In the genomic region with DNA sequence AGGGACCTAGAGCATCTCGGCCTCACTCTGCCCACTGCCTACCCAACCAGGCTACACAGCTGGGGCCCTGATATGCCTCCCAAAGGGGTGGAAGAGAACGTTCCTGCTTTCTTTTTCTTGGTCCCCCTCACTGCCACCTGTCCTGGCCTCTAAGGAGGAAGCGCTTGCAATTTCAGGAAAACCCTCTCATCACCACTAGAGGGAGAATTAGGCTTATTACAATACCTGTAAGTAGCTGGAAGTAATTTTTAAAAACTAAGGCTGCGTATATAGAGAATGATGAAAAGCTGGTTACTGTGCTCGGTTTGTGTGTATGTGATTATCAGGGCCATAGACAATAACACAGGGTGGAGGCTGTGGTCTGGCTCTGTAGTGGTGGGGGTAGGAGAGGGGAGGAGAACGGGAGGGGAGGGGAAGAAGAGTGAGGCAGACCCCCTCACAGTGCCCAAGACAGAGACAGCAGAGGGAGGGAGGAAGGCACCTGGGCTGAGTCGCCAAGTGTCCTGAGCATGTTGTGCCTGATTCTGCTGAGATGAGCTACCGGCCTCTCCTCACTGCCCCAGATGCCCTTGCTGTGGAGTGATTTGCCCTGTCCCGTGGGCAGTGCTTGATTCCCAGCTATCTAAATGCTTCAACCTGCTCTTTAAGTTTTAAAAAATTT, we compare ENCODE assay signal across 9 cellular contexts. TPM values are rescaled to one million over a fixed set of nuclear protein-coding genes. Genes with fewer than 3 reads are reported as not detected.
A peak's percentile ranks its signal among the peaks of the same experiment; 100 is the strongest.
DNase-seq lines count a peak whose midpoint lies in the region; ATAC-seq and TF ChIP-seq lines count a peak whose summit lies in the region.
"Had no signal": no experiment of that assay in that cellular context is flagged by ENCODE, and none has a peak within 500 bp of the region (broad histone marks: within the 10 kb centered on the region; RNA-seq: fewer than 3 reads in every experiment).

No MANE protein-coding gene starts in this region.

- peaks cover 14% of the 10 kb centered on the region for H3K9me3 ChIP-seq in mucosa of descending colon

- ATAC-seq in WTC11 (peak; percentile 55), mucosa of descending colon (no peak), HG03175 (IDR thresholded peaks at IDR 0.05; ENCODE audit: unreplicated experiment) (no peak)

- peaks cover 44% of the 10 kb centered on the region for H3K27me3 Mint-ChIP-seq in WTC11 (ENCODE audit: low read depth)
- H3K27me3 Mint-ChIP-seq in neural crest cell (ENCODE audit: low read depth): peaks cover 39% of the 10 kb centered on the region

- peaks cover 7% of the 10 kb centered on the region for H3K4me1 Mint-ChIP-seq in WTC11
- peaks cover 24% of the 10 kb centered on the region for H3K4me1 Mint-ChIP-seq in neural crest cell

- CTCF ChIA-PET in WTC11 (lab: Charles Lee): interaction anchor here (0.6 to 5.4 kb wide), 34 partner anchors 10 to 1040 kb away, joined by 3 to 78 read pairs (median 3); no protein-coding TSS in a partner anchor

- H3K36me3 ChIP-seq in mucosa of descending colon (ENCODE audit: low read depth): no peaks in the 10 kb centered on the region

- H3K4me3 ChIP-seq in mucosa of descending colon: no peak overlapping the region

- no peak overlapping the region for H3K27ac Mint-ChIP-seq in WTC11
- H3K27ac Mint-ChIP-seq in neural crest cell (ENCODE audit: unreplicated experiment): no peak overlapping the region
- H3K27ac Mint-ChIP-seq: dendritic cell treated with granulocyte-macrophage colony-stimulating factor and Interleukin-4, amounts not matched to agents 40 ng/mL and 50 ng/mL, for 4 days had no signal

- peak; percentile 51 for TF ChIP-seq CTCF in WTC11 (IDR thresholded peaks at IDR 0.05)
- peak; percentile 72 for TF ChIP-seq CTCF in neural crest cell (conservative IDR thresholded peaks at IDR 0.05)
- no peak for TF ChIP-seq CTCF in mucosa of descending colon (IDR thresholded peaks at IDR 0.05)

- POLR2A ChIA-PET in WTC11 (lab: Charles Lee): no interaction called here

- DNase-seq in DMS53 treated with DMSO at 0.1 percent for 48 hours (lab: John Stamatoyannopoulos, UW; ENCODE audit: unreplicated experiment) (peak; percentile 18), NCI-H1048 (lab: John Stamatoyannopoulos, UW) (peak; percentile 26), WTC11 (ENCODE audit: low spot score) (peak; percentile 40), neural crest cell (ENCODE audit: low read depth, low spot score) (no peak), mucosa of descending colon (no peak), activated T-cell treated with anti-CD3 and anti-CD28 coated beads for 4 hours (no peak)
- DNase-seq in stimulated activated CD4-positive, alpha-beta T cell treated with anti-CD3 and anti-CD28 coated beads, Interleukin-4, amount 100 ng/mL, for 1 hour: no peak

- H3K36me3 Mint-ChIP-seq in WTC11: no peaks in the 10 kb centered on the region
- H3K36me3 Mint-ChIP-seq in neural crest cell (ENCODE audit: low read depth): no peaks in the 10 kb centered on the region

- intact Hi-C loops in mucosa of descending colon (cut with DNase I, micrococcal nuclease): no loop called here

- H3K9me3 Mint-ChIP-seq in WTC11 (no peaks in the 10 kb centered on the region), neural crest cell (no peaks in the 10 kb centered on the region)
- H3K9me3 Mint-ChIP-seq: dendritic cell treated with granulocyte-macrophage colony-stimulating factor and Interleukin-4, amounts not matched to agents 40 ng/mL and 50 ng/mL, for 4 days had no signal

- peak overlapping the region; percentile 18; the same call in 1 of the 2 replicates for H3K4me3 Mint-ChIP-seq in WTC11
- H3K4me3 Mint-ChIP-seq in neural crest cell: peak overlapping the region; percentile 78
- H3K4me3 Mint-ChIP-seq: dendritic cell treated with granulocyte-macrophage colony-stimulating factor and Interleukin-4, amounts not matched to agents 40 ng/mL and 50 ng/mL, for 4 days had no signal

- no peaks in the 10 kb centered on the region for H3K4me1 ChIP-seq in mucosa of descending colon (ENCODE audit: low read depth)

TF ChIP-seq in WTC11, 78 proteins besides CTCF, POLR2A, EP300 and RAD21:
- TF ChIP-seq EMX1 (CRISPR knock-in tag; IDR thresholded peaks at IDR 0.05): no peak
- TF ChIP-seq FOXP1 (CRISPR knock-in tag; IDR thresholded peaks at IDR 0.05; ENCODE audit: borderline replicate concordance): no peak
- TF ChIP-seq, protein P1, sequence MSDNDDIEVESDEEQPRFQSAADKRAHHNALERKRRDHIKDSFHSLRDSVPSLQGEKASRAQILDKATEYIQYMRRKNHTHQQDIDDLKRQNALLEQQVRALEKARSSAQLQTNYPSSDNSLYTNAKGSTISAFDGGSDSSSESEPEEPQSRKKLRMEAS (CRISPR knock-in tag; IDR thresholded peaks at IDR 0.05): no peak

RNA-seq across cellular contexts. Expression of a gene that starts 3.3 kb away (rescaled TPM):
- 0.30 to 0.72 TPM (median 0.46 TPM) in 3 replicates for total RNA-seq in WTC11 (2021)
- 4.5 and 5.2 TPM in 2 replicates for total RNA-seq in neural crest cell
- under 1 TPM in 1 of 3 donors, not detected in 2; 0.03 TPM for total RNA-seq in mucosa of descending colon

Comparison
In these comparisons a context has a peak if more than half of its experiments do, and no peak if none do; other contexts are left out.
1. DNase-seq: peak in DMS53 treated with DMSO at 0.1 percent for 48 hours (single experiment), NCI-H1048 (single experiment) and WTC11 (single experiment); none in neural crest cell (single experiment), mucosa of descending colon (0 of 3), activated T-cell treated with anti-CD3 and anti-CD28 coated beads for 4 hours (single experiment) and stimulated activated CD4-positive, alpha-beta T cell treated with anti-CD3 and anti-CD28 coated beads, Interleukin-4, amount 100 ng/mL, for 1 hour (single experiment).